23 cellular contexts compared by ENCODE assay signal in genomic region chr16:19914877-19915276, GRCh38. TPM values are rescaled to one million over a fixed set of nuclear protein-coding genes. Genes with fewer than 3 reads are reported as not detected.
DNase-seq lines count a peak whose midpoint lies in the region; ATAC-seq and TF ChIP-seq lines count a peak whose summit lies in the region.
"Had no signal": no experiment of that assay in that cellular context is flagged by ENCODE, and none has a peak within 500 bp of the region (broad histone marks: within the 10 kb centered on the region; RNA-seq: fewer than 3 reads in every experiment).

No MANE protein-coding gene starts in this region.

- H3K9me3 Mint-ChIP-seq in endodermal cell (no peaks in the 10 kb centered on the region), osteocyte (ENCODE audit: unreplicated experiment) (no peaks in the 10 kb centered on the region)
- H3K9me3 Mint-ChIP-seq: CD14-positive monocyte had no signal

- H3K27me3 ChIP-seq in endodermal cell (ENCODE audit: control insufficient read depth, insufficient read depth, low read length, poor library complexity, severe bottlenecking) = no peaks in the 10 kb centered on the region
- H3K27me3 ChIP-seq in heart left ventricle = peaks cover 0 to 7% (median 0%) of the 10 kb centered on the region in 9 donors
- H3K27me3 ChIP-seq: BE2C, BLaER1 had no signal

- TF ChIP-seq POLR2A in heart left ventricle (IDR thresholded peaks at IDR 0.05) = no peak

- H3K4me3 Mint-ChIP-seq in endodermal cell (no peak overlapping the region), osteocyte (ENCODE audit: unreplicated experiment) (no peak overlapping the region)
- H3K4me3 Mint-ChIP-seq: CD14-positive monocyte; CD4-positive, alpha-beta memory T cell; CD4-positive, CD25-positive, alpha-beta regulatory T cell; CD8-positive, alpha-beta memory T cell had no signal

- H3K36me3 Mint-ChIP-seq in endodermal cell (ENCODE audit: low read depth) = no peaks in the 10 kb centered on the region
- no peaks in the 10 kb centered on the region for H3K36me3 Mint-ChIP-seq in osteocyte (ENCODE audit: unreplicated experiment)
- H3K36me3 Mint-ChIP-seq: CD14-positive monocyte; CD4-positive, alpha-beta memory T cell; CD4-positive, CD25-positive, alpha-beta regulatory T cell; CD8-positive, alpha-beta memory T cell had no signal

- H3K27me3 Mint-ChIP-seq in endodermal cell (ENCODE audit: insufficient read depth) (no peaks in the 10 kb centered on the region), osteocyte (ENCODE audit: unreplicated experiment) (peaks cover 3% of the 10 kb centered on the region)

- H3K9me3 ChIP-seq in endodermal cell (ENCODE audit: control insufficient read depth, low read length) (no peaks in the 10 kb centered on the region), heart left ventricle (no peaks in the 10 kb centered on the region)
- H3K9me3 ChIP-seq: BE2C, BLaER1 had no signal

- H3K4me1 Mint-ChIP-seq in endodermal cell (no peaks in the 10 kb centered on the region), osteocyte (ENCODE audit: unreplicated experiment) (no peaks in the 10 kb centered on the region)
- H3K4me1 Mint-ChIP-seq: CD14-positive monocyte; CD4-positive, alpha-beta memory T cell; CD4-positive, CD25-positive, alpha-beta regulatory T cell; CD8-positive, alpha-beta memory T cell had no signal

- no peak overlapping the region for H3K27ac ChIP-seq in endodermal cell (ENCODE audit: low read depth, low read length)
- no peak overlapping the region for H3K27ac ChIP-seq in heart left ventricle
- H3K27ac ChIP-seq: BLaER1 had no signal

- H3K36me3 ChIP-seq in endodermal cell (ENCODE audit: control insufficient read depth, insufficient read depth, low read length) (no peaks in the 10 kb centered on the region), heart left ventricle (no peaks in the 10 kb centered on the region)
- H3K36me3 ChIP-seq: BE2C, BLaER1 had no signal

- TF ChIP-seq CTCF in endodermal cell (conservative IDR thresholded peaks at IDR 0.05) (no peak), osteocyte (IDR thresholded peaks at IDR 0.05) (no peak), heart left ventricle (IDR thresholded peaks at IDR 0.05) (no peak)

- no peaks in the 10 kb centered on the region for H3K4me1 ChIP-seq in endodermal cell (ENCODE audit: control insufficient read depth, insufficient read depth, low read length)
- H3K4me1 ChIP-seq in heart left ventricle = no peaks in the 10 kb centered on the region
- H3K4me1 ChIP-seq: BE2C, BLaER1 had no signal

- intact Hi-C loops in heart left ventricle (cut with DNase I) = no loop called here

- no peak overlapping the region for H3K9ac ChIP-seq in endodermal cell (ENCODE audit: extremely low read depth, low read length, poor library complexity, severe bottlenecking)
- H3K9ac ChIP-seq: BLaER1 had no signal

- no peak overlapping the region for H3K27ac Mint-ChIP-seq in endodermal cell
- H3K27ac Mint-ChIP-seq in osteocyte (ENCODE audit: unreplicated experiment) = no peak overlapping the region
- H3K27ac Mint-ChIP-seq: CD14-positive monocyte; CD4-positive, alpha-beta memory T cell; CD4-positive, CD25-positive, alpha-beta regulatory T cell; CD8-positive, alpha-beta memory T cell had no signal

- no peak for ATAC-seq in heart left ventricle
- ATAC-seq: GM12878 had no signal

- 98 to 100% methylated on average over 2 to 4 of the region's 7 CpGs for WGBS in endodermal cell (ENCODE audit: insufficient coverage in 1 of 2, insufficient read length in 1 of 2), 2 experiments
- 86 to 92% (median 91%) methylated on average over 7 of the region's 7 CpGs for WGBS in heart left ventricle, 4 donors

- H3K4me3 ChIP-seq in endodermal cell (ENCODE audit: low read length) = no peak overlapping the region
- H3K4me3 ChIP-seq in heart left ventricle = no peak overlapping the region
- H3K4me3 ChIP-seq: BLaER1, GM12878 had no signal

- DNase-seq in endodermal cell (peak; percentile 20), osteocyte (ENCODE audit: extremely low spot score, unreplicated experiment) (peak; percentile 13), OCI-M2 (lab: John Stamatoyannopoulos, UW; ENCODE audit: unreplicated experiment) (no peak), NCI-H82 (lab: John Stamatoyannopoulos, UW) (no peak), heart left ventricle (no peak)
- DNase-seq: 8988T; ACHN; BE2C; C1 segment of cervical spinal cord; CD4-positive, alpha-beta memory T cell; CD4-positive, CD25-positive, alpha-beta regulatory T cell; CD8-positive, alpha-beta memory T cell; COR-L47; DMS 273 treated with DMSO at 0.1 percent for 48 hours; DMS153; DMS53; DMS79; DND-41; EL; GDM1 had no signal

RNA-seq across cellular contexts. Expression of gene GPRC5B, which starts 30.2 kb away (rescaled TPM):
- 10 to 100 TPM; 39.5 to 49.1 TPM for total RNA-seq in endodermal cell
- 50.7 TPM for polyA plus RNA-seq in endodermal cell (2013, experiment 1 of 2)
- 41.7 TPM for polyA plus RNA-seq in endodermal cell (2013, experiment 2 of 2)
- 0.46 and 0.76 TPM in 2 replicates for total RNA-seq in osteocyte
- 100 to 1,000 TPM in 1 of 9 donors, 10 to 100 TPM in 8; 54.7 to 104 (median 77.9) TPM for total RNA-seq in heart left ventricle
- 10 to 100 TPM; 43.0 to 97.5 TPM for polyA plus RNA-seq in heart left ventricle
- total RNA-seq: CD4-positive, alpha-beta memory T cell had no signal

Comparison
In these comparisons a context has a peak if more than half of its experiments do, and no peak if none do; other contexts are left out.
1. DNase-seq: peak in endodermal cell (single experiment) and osteocyte (single experiment); none in OCI-M2 (single experiment), NCI-H82 (single experiment) and heart left ventricle (0 of 5).
2. RNA of gene GPRC5B, which starts 30.2 kb away (total RNA-seq): 54.7 to 104 TPM in heart left ventricle and 39.5 to 49.1 TPM in endodermal cell; 0.46 to 0.76 TPM in osteocyte; every median in the first group is over 10 times any median in the second.